8 cellular contexts compared by ENCODE assay signal in the genomic region with DNA sequence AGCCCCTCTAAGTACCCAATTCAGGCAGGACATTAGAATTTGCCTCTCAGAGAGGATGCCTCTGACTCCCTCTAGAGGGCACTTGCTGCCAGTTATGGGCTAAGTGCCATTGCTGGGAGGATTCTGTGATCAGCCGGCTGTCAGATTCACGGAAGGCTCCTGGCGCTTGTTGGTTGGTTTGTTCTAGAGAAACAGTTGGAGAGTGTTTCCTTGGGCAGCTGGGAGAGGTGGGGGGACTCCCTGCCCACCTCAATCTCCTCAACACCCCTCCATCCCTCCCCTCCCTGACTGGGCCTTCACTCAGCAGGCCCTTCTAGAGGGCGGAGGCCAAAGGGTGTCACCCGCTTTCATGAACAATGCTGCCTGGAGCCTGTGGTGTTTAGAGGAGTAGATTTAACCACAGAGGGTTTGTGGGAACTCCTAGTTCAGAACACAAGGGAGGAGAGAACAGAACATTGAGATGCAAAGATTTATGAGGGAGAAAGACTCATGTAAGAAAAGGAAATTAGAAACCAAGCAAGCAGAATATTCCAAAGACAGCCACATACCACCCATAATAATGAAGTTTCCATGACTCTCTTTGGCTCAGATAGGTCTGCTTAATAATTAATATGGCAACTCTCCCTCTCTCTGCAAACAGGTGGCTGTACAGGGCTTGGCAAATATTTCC. TPM values are rescaled to one million over a fixed set of nuclear protein-coding genes. Genes with fewer than 3 reads are reported as not detected.
DNase-seq lines count a peak whose midpoint lies in the region; ATAC-seq, FAIRE-seq and TF ChIP-seq lines count a peak whose summit lies in the region.

No MANE protein-coding gene starts in this region.

- intact Hi-C loops in kidney (cut with DNase I): no loop called here

- peak; percentile 74 for TF ChIP-seq CTCF in A549 (IDR thresholded peaks at IDR 0.05)
- TF ChIP-seq CTCF in GM13976 (IDR thresholded peaks at IDR 0.05; ENCODE audit: borderline replicate concordance, control extremely low read depth, extremely low read depth, insufficient read depth, missing control alignments): peak; percentile 85
- TF ChIP-seq CTCF in WTC11 (IDR thresholded peaks at IDR 0.05): peak; percentile 67
- peak; percentile 91 for TF ChIP-seq CTCF in bronchial epithelial cell (IDR thresholded peaks at IDR 0.05; ENCODE audit: insufficient read depth, low read length, severe bottlenecking)
- TF ChIP-seq CTCF in kidney (IDR thresholded peaks at IDR 0.05; ENCODE audit: borderline replicate concordance, extremely low read depth, insufficient read depth): peak; percentile 79

- H3K4me3 ChIP-seq in A549 (no peak overlapping the region), bronchial epithelial cell (ENCODE audit: low read depth, low read length) (no peak overlapping the region), kidney (ENCODE audit: low read length in 2 of 2) (peak overlapping the region in 1 of 2 donors; percentile 32)

- TF ChIP-seq RAD21 in A549 (conservative IDR thresholded peaks at IDR 0.05 in 1 of 2, IDR thresholded peaks at IDR 0.05 in 1 of 2): peak; percentile 71 to 75

- peak overlapping the region; percentile 51; the same call in 2 of the 3 replicates for H3K4me2 ChIP-seq in A549

- no peaks in the 10 kb centered on the region for H3K36me3 Mint-ChIP-seq in WTC11

- no peak for TF ChIP-seq POLR2A in A549 (IDR thresholded peaks at IDR 0.05; ENCODE audit: low read length)

- in situ Hi-C loops in GM13976 (cut with MboI; ENCODE audit: low sequenced_read_pairs, unreplicated experiment): no loop called here

- DNase-seq in A549 (ENCODE audit: low read depth in 1 of 2, low spot score in 1 of 2) (peak; percentile 55 to 71), GM13976 (ENCODE audit: low spot score) (peak; percentile 57), NCI-H2107 (lab: John Stamatoyannopoulos, UW) (peak; percentile 69), WTC11 (ENCODE audit: low spot score) (peak; percentile 71), bronchial epithelial cell (ENCODE audit: low read depth) (peak; percentile 62), kidney (peak; percentile 85)
- peak in 3 of 4 experiments; percentile 13 to 43 (median 40) for DNase-seq in stimulated activated CD4-positive, alpha-beta T cell treated with anti-CD3 and anti-CD28 coated beads, Interleukin-1b, Interleukin-23, amount 100 ng/mL, for 24 hours (ENCODE audit: low read depth in 4 of 4, low spot score in 1 of 4)

- FAIRE-seq in A549 (lab: Jason Lieb, UNC) (peak; percentile 46), bronchial epithelial cell (lab: Jason Lieb, UNC) (peak; percentile 50), kidney (lab: Jason Lieb, UNC) (peak; percentile 47)

- H3K27ac ChIP-seq in A549 (no peak overlapping the region), kidney (ENCODE audit: low read depth in 2 of 2, low read length in 2 of 2) (peak overlapping the region; percentile 82 to 88)

- H3K9ac ChIP-seq in kidney (ENCODE audit: low read length in 2 of 2): peak overlapping the region in 1 of 2 donors; percentile 57

- CTCF ChIA-PET in A549 (lab: Yijun Ruan, JAX) (interaction anchor here (0.7 to 3.9 kb wide), 6 partner anchors 19 to 203 kb away, joined by 3 to 13 read pairs (median 3); no protein-coding TSS in a partner anchor), WTC11 (lab: Charles Lee) (interaction anchor here (5.0 kb wide), 1 partner anchor 192 kb away, joined by 44 read pairs; no protein-coding TSS in a partner anchor)

- WGBS in A549 (ENCODE audit: missing lambda C conversion rate): 90% methylated on average over 2 of the region's 5 CpGs

- peaks cover 7% of the 10 kb centered on the region for H3K4me1 Mint-ChIP-seq in WTC11

- peak; percentile 94 to 98 for ATAC-seq in A549
- ATAC-seq in WTC11: peak; percentile 98
- ATAC-seq in HG03439 (IDR thresholded peaks at IDR 0.05; ENCODE audit: unreplicated experiment): no peak

- POLR2A ChIA-PET in A549 (lab: Yijun Ruan, JAX): no interaction called here
- POLR2A ChIA-PET in WTC11 (lab: Charles Lee): no interaction called here

- TF ChIP-seq EP300 in A549 (IDR thresholded peaks at IDR 0.05): no peak

- H3K27ac Mint-ChIP-seq in WTC11: no peak overlapping the region

- H3K27me3 Mint-ChIP-seq in WTC11 (ENCODE audit: low read depth): no peaks in the 10 kb centered on the region; the same call in 1 of the 2 replicates

- H3K36me3 ChIP-seq in bronchial epithelial cell (ENCODE audit: control insufficient read depth, insufficient read depth, low read length): no peaks in the 10 kb centered on the region
- no peaks in the 10 kb centered on the region for H3K36me3 ChIP-seq in kidney (ENCODE audit: control insufficient read depth in 1 of 2, insufficient read depth in 2 of 2, low read length in 2 of 2)

- H3K4me1 ChIP-seq in A549 (0 out of 3 replicates have a peak, but pooled peaks cover 3% of the 10 kb centered on the region), kidney (ENCODE audit: control insufficient read depth in 1 of 2, insufficient read depth in 1 of 2, low read depth in 1 of 2, low read length in 2 of 2) (peaks cover 2 to 7% of the 10 kb centered on the region in 2 donors)

- no peaks in the 10 kb centered on the region for H3K9me3 Mint-ChIP-seq in WTC11

- H3K4me3 Mint-ChIP-seq in WTC11: no peak overlapping the region

- H3K27me3 ChIP-seq in bronchial epithelial cell (ENCODE audit: control insufficient read depth, insufficient read depth, low read length): no peaks in the 10 kb centered on the region

- H3K9me3 ChIP-seq in A549: no peaks in the 10 kb centered on the region
- no peaks in the 10 kb centered on the region for H3K9me3 ChIP-seq in kidney (ENCODE audit: control insufficient read depth in 1 of 2, low read length in 2 of 2)

TF ChIP-seq in A549, 52 proteins besides CTCF, POLR2A, EP300 and RAD21:
- no peak for TF ChIP-seq RCOR1 (IDR thresholded peaks at IDR 0.05; ENCODE audit: low read depth, low read length)
- no peak for TF ChIP-seq BHLHE40 (IDR thresholded peaks at IDR 0.05; ENCODE audit: low read depth, low read length)
- peak; percentile 68 for TF ChIP-seq SMC3 (IDR thresholded peaks at IDR 0.05)

TF ChIP-seq in WTC11, 78 proteins besides CTCF, POLR2A, EP300 and RAD21:
- TF ChIP-seq ZNF423 (CRISPR knock-in tag; IDR thresholded peaks at IDR 0.05): no peak
- TF ChIP-seq, protein P1, sequence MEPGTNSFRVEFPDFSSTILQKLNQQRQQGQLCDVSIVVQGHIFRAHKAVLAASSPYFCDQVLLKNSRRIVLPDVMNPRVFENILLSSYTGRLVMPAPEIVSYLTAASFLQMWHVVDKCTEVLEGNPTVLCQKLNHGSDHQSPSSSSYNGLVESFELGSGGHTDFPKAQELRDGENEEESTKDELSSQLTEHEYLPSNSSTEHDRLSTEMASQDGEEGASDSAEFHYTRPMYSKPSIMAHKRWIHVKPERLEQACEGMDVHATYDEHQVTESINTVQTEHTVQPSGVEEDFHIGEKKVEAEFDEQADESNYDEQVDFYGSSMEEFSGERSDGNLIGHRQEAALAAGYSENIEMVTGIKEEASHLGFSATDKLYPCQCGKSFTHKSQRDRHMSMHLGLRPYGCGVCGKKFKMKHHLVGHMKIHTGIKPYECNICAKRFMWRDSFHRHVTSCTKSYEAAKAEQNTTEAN (CRISPR knock-in tag; IDR thresholded peaks at IDR 0.05): no peak
- TF ChIP-seq TEAD4 (CRISPR knock-in tag; IDR thresholded peaks at IDR 0.05): no peak
- TF ChIP-seq, protein P2, sequence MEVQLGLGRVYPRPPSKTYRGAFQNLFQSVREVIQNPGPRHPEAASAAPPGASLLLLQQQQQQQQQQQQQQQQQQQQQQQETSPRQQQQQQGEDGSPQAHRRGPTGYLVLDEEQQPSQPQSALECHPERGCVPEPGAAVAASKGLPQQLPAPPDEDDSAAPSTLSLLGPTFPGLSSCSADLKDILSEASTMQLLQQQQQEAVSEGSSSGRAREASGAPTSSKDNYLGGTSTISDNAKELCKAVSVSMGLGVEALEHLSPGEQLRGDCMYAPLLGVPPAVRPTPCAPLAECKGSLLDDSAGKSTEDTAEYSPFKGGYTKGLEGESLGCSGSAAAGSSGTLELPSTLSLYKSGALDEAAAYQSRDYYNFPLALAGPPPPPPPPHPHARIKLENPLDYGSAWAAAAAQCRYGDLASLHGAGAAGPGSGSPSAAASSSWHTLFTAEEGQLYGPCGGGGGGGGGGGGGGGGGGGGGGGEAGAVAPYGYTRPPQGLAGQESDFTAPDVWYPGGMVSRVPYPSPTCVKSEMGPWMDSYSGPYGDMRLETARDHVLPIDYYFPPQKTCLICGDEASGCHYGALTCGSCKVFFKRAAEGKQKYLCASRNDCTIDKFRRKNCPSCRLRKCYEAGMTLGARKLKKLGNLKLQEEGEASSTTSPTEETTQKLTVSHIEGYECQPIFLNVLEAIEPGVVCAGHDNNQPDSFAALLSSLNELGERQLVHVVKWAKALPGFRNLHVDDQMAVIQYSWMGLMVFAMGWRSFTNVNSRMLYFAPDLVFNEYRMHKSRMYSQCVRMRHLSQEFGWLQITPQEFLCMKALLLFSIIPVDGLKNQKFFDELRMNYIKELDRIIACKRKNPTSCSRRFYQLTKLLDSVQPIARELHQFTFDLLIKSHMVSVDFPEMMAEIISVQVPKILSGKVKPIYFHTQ (CRISPR knock-in tag; IDR thresholded peaks at IDR 0.05): no peak
- TF ChIP-seq NR3C1 (CRISPR knock-in tag; conservative IDR thresholded peaks at IDR 0.05; ENCODE audit: low read depth): no peak
- TF ChIP-seq, protein P3, sequence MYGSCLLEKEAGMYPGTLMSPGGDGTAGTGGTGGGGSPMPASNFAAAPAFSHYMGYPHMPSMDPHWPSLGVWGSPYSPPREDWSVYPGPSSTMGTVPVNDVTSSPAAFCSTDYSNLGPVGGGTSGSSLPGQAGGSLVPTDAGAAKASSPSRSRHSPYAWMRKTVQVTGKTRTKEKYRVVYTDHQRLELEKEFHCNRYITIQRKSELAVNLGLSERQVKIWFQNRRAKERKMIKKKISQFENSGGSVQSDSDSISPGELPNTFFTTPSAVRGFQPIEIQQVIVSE (CRISPR knock-in tag; IDR thresholded peaks at IDR 0.05; ENCODE audit: borderline replicate concordance): no peak
- TF ChIP-seq TEAD1 (CRISPR knock-in tag; IDR thresholded peaks at IDR 0.05): no peak
- TF ChIP-seq GABPB1 (CRISPR knock-in tag; IDR thresholded peaks at IDR 0.05): no peak
- TF ChIP-seq SP1 (CRISPR knock-in tag; conservative IDR thresholded peaks at IDR 0.05): no peak

RNA-seq across cellular contexts. Expression of a gene that starts 29.9 kb away (rescaled TPM):
- polyA plus RNA-seq in A549 (2011; rRNA removed) (26.2 and 26.5 TPM in 2 replicates), A549 (2017; fragmentation: RNase III; extraction: RNeasy Plus Mini Kit Qiagen cat#74134 plus additional on column Dnase treatment) (12.4 to 21.7 TPM (median 14.9 TPM) in 3 replicates), kidney (ENCODE audit: insufficient read depth, low read depth, low replicate concordance) (37.7 TPM)
- 6.0 and 8.4 TPM in 2 replicates for polyA plus RNA-seq in A549 (2012; cell fraction: cytosol; rRNA removed)
- polyA plus RNA-seq in A549 (2012; cell fraction: nucleus; rRNA removed): 8.9 and 19.0 TPM in 2 replicates
- 23.4 and 24.8 TPM in 2 replicates for polyA minus RNA-seq in A549 (2011; rRNA and poly(A)+ RNA removed)
- total RNA-seq in WTC11 (2021) (31.5 to 35.6 TPM (median 33.3 TPM) in 3 replicates), bronchial epithelial cell (5.2 and 6.6 TPM in 2 replicates), kidney (43.6 TPM)

Comparison
In these comparisons a context has a peak if more than half of its experiments do, and no peak if none do; other contexts are left out.
1. H3K27ac ChIP-seq: peak in kidney (2 of 2); none in A549 (0 of 2).
2. Peak in every context shown above with its lines, with median percentiles within 50 percentile points of each other: DNase-seq and CTCF ChIP-seq.